ENCODE assay signal across 17 cellular contexts in the genomic region with DNA sequence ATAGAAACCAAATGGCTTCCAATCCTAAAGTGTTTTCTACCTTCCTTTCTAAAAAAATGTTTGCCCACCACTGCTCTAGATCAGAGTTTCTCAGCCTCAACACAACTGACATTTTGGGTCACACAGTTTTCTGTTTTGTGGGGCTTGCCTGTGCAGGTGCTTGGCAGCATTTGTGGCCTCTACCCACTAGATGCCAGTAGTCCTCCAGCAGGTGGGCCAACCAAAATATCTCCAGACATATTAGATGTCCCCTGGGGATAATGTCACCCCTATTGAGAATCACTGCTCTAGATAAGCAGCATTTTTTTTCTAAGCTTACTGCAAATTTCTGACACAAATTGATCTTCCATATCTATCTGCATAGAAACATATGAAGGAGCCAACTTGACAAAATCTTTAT. TPM values are rescaled to one million over a fixed set of nuclear protein-coding genes. Genes with fewer than 3 reads are reported as not detected.
A peak's percentile ranks its signal among the peaks of the same experiment; 100 is the strongest.
DNase-seq lines count a peak whose midpoint lies in the region; ATAC-seq, FAIRE-seq and TF ChIP-seq lines count a peak whose summit lies in the region.
"Had no signal": no experiment of that assay in that cellular context is flagged by ENCODE, and none has a peak within 500 bp of the region (broad histone marks: within the 10 kb centered on the region; RNA-seq: fewer than 3 reads in every experiment).

No MANE protein-coding gene starts in this region.

- peak; percentile 57; the same call in 1 of the 2 replicates for TF ChIP-seq RAD21 in GM12878 (IDR thresholded peaks at IDR 0.05; ENCODE audit: insufficient read depth, low read depth, low read length)

- SMC1A ChIA-PET in GM12878 (lab: Charles Lee; ENCODE audit: uncharacterized antibody, unreplicated experiment) = interaction anchor here (0.8 to 1.9 kb wide), 3 partner anchors 10 to 148 kb away, joined by 3 to 5 read pairs (median 4); no protein-coding TSS in a partner anchor

- TF ChIP-seq EP300 in GM12878 (IDR thresholded peaks at IDR 0.05; ENCODE audit: borderline replicate concordance in 1 of 2, control insufficient read depth in 1 of 2, low read depth in 2 of 2, low read length in 2 of 2) = no peak

- in situ Hi-C loops in GM12878 (cut with MboI) = no loop called here

- H3K79me2 ChIP-seq in GM12878 (ENCODE audit: control insufficient read depth, insufficient read depth, low read length) = no peaks in the 10 kb centered on the region

- H3K4me3 ChIP-seq in GM12875 (ENCODE audit: low read depth, low read length) (no peak overlapping the region), GM12878 (no peak overlapping the region)
- H3K4me3 ChIP-seq: heart left ventricle, lower lobe of right lung had no signal

- no peak overlapping the region for H2AFZ ChIP-seq in GM12878 (ENCODE audit: control insufficient read depth, low read depth, low read length)

- no peaks in the 10 kb centered on the region for H4K20me1 ChIP-seq in GM12878 (ENCODE audit: control insufficient read depth, insufficient read depth)

- BruUV-seq in GM12878 (replicated peaks; lab: Mats Ljungman, UMichigan) = no TSS peak

- POLR2A ChIA-PET in GM12878 (lab: Charles Lee) = no interaction called here

- no peak for TF ChIP-seq POLR2A in GM12878 (IDR thresholded peaks at IDR 0.05; ENCODE audit: low read depth, low read length)

- no peaks in the 10 kb centered on the region for H3K9me3 ChIP-seq in GM12878 (replicated peaks; ENCODE audit: control insufficient read depth, insufficient read depth, low read length)
- H3K9me3 ChIP-seq: heart left ventricle, lower lobe of right lung had no signal

- ATAC-seq in GM19351 (IDR thresholded peaks at IDR 0.05; ENCODE audit: unreplicated experiment) (peak; percentile 61), HG02943 (IDR thresholded peaks at IDR 0.05; ENCODE audit: low read depth, unreplicated experiment) (peak; percentile 77), GM12878 (peak; percentile 74), HG03039 (IDR thresholded peaks at IDR 0.05; ENCODE audit: unreplicated experiment) (no peak)
- ATAC-seq: CD8-positive, alpha-beta T cell; heart left ventricle; lower lobe of right lung had no signal

- no peak overlapping the region for H3K9ac ChIP-seq in GM12878 (ENCODE audit: control insufficient read depth, insufficient read depth, low read length)

- no peak overlapping the region for H3K27ac ChIP-seq in GM12878 (ENCODE audit: control insufficient read depth, insufficient read depth)
- H3K27ac ChIP-seq: heart left ventricle, lower lobe of right lung had no signal

- H3K4me1 ChIP-seq in GM12878 (ENCODE audit: control insufficient read depth, insufficient read depth, low read length) = no peaks in the 10 kb centered on the region
- H3K4me1 ChIP-seq: lower lobe of right lung had no signal

- DNase-seq in GM12878 (ENCODE audit: low read depth, low spot score) (no peak), NOMO-1 treated with dmso at 0.1 percent for 144 hours (lab: John Stamatoyannopoulos, UW; ENCODE audit: unreplicated experiment) (no peak), NCI-H187 (lab: John Stamatoyannopoulos, UW) (no peak), NCI-H226 (no peak)
- DNase-seq: activated T-cell treated with anti-CD3 and anti-CD28 coated beads for 4 hours; anterior cingulate cortex; CD8-positive, alpha-beta T cell; effector memory CD4-positive, alpha-beta T cell; heart left ventricle; lower lobe of right lung; NCI-H1436; stimulated activated naive CD4-positive, alpha-beta T cell had no signal

- FAIRE-seq in GM12878 (lab: Jason Lieb, UNC) = no peak
- FAIRE-seq: GM18507 had no signal

- RAD21 ChIA-PET in GM12878 (lab: Charles Lee; ENCODE audit: unreplicated experiment) = interaction anchor here (1.4 kb wide), 1 partner anchor 127 kb away, joined by 4 read pairs; no protein-coding TSS in a partner anchor

- CTCF ChIA-PET in GM12878 (lab: Yijun Ruan, JAX) = interaction anchor here (2.3 kb wide), 1 partner anchor 168 kb away, joined by 8 read pairs; no protein-coding TSS in a partner anchor

- no peak overlapping the region for H3K4me2 ChIP-seq in GM12878 (ENCODE audit: control insufficient read depth, insufficient read depth)

- H3K27me3 ChIP-seq in GM12878 (replicated peaks in 1 of 2; ENCODE audit: control insufficient read depth in 2 of 2, insufficient read depth in 2 of 2, low read length in 1 of 2) = no peaks in the 10 kb centered on the region
- H3K27me3 ChIP-seq: heart left ventricle had no signal

- no peaks in the 10 kb centered on the region for H3K36me3 ChIP-seq in GM12878 (ENCODE audit: control insufficient read depth in 2 of 2, insufficient read depth in 2 of 2, low read length in 1 of 2)
- H3K36me3 ChIP-seq: heart left ventricle, lower lobe of right lung had no signal

- TF ChIP-seq CTCF in GM12875 (IDR thresholded peaks at IDR 0.05; ENCODE audit: borderline replicate concordance, insufficient read depth, low read depth, low read length) = peak; percentile 21; the same call in 1 of the 2 replicates
- TF ChIP-seq CTCF in GM12878 (IDR thresholded peaks at IDR 0.05 in 2 of 3, conservative IDR thresholded peaks at IDR 0.05 in 1 of 3; ENCODE audit: control insufficient read depth in 2 of 3, extremely low read depth in 1 of 3, insufficient read depth in 1 of 3, low read depth in 3 of 3, low read length in 3 of 3) = peak; percentile 23 to 43 (median 38); a peak in 5 of 6 replicates

- intact Hi-C loops in GM12878 (cut with micrococcal nuclease; ENCODE audit: unreplicated experiment) = loop anchor here (1.0 kb wide), 1 partner anchor 127 kb away; no protein-coding TSS in a partner anchor

TF ChIP-seq in GM12878, 131 proteins besides CTCF, POLR2A, EP300 and RAD21 (continues in another document):
- TF ChIP-seq PKNOX1 (IDR thresholded peaks at IDR 0.05) (no peak), NR2C2 (IDR thresholded peaks at IDR 0.05; ENCODE audit: borderline replicate concordance, control insufficient read depth, insufficient read length, low read depth) (no peak), MEF2B (IDR thresholded peaks at IDR 0.05; ENCODE audit: partially characterized antibody, poor library complexity, severe bottlenecking) (peak; percentile 66), ZNF274 (IDR thresholded peaks at IDR 0.05; ENCODE audit: insufficient read depth, insufficient read length) (no peak), SMC3 (IDR thresholded peaks at IDR 0.05; ENCODE audit: borderline replicate concordance, low read length) (peak; percentile 47), ZNF217 (IDR thresholded peaks at IDR 0.05) (no peak)
- TF ChIP-seq, protein P1, sequence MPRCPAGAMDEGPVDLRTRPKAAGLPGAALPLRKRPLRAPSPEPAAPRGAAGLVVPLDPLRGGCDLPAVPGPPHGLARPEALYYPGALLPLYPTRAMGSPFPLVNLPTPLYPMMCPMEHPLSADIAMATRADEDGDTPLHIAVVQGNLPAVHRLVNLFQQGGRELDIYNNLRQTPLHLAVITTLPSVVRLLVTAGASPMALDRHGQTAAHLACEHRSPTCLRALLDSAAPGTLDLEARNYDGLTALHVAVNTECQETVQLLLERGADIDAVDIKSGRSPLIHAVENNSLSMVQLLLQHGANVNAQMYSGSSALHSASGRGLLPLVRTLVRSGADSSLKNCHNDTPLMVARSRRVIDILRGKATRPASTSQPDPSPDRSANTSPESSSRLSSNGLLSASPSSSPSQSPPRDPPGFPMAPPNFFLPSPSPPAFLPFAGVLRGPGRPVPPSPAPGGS (IDR thresholded peaks at IDR 0.05; ENCODE audit: borderline replicate concordance, insufficient read depth, low read depth, low read length, poor library complexity, severe bottlenecking) = no peak

RNA-seq across cellular contexts. Expression of gene EPM2A, which starts 26.3 kb away (rescaled TPM):
- 28.7 and 30.3 TPM in 2 replicates for total RNA-seq in GM12878 (2013; cell fraction: nucleolus; rRNA removed)
- total RNA-seq in GM12878 (2014; rRNA removed) (13.0 and 13.5 TPM in 2 replicates), GM12878 (2014; rRNA removed; fragmentation: Illumina TruSeq; extraction: Trizol) (11.7 and 12.4 TPM in 2 replicates), GM12878 (2021) (11.8 and 12.8 TPM in 2 replicates)
- 2.2 TPM for polyA plus RNA-seq in GM12878 (2011; ENCODE audit: low read depth)
- polyA plus RNA-seq in GM12878 (2011; rRNA removed) (7.6 and 10.0 TPM in 2 replicates), GM12878 (2014; fragmentation: Illumina TruSeq; extraction: Trizol) (8.3 and 9.9 TPM in 2 replicates), GM12878 (2014; fragmentation: Nextera tagmentation; extraction: Ambion mirVana) (1 to 10 TPM; 3.7 to 4.5 TPM), GM12878 (2014; rRNA removed) (9.0 and 10.4 TPM in 2 replicates), GM12878 (2016; fragmentation: Nextera tagmentation; extraction: Ambion mirVana) (1 to 10 TPM; 3.4 to 6.4 TPM)
- polyA plus RNA-seq in GM12878 (2011; cell fraction: cytosol; rRNA removed) = 6.9 and 9.3 TPM in 2 replicates
- 16.2 and 16.7 TPM in 2 replicates for polyA plus RNA-seq in GM12878 (2011; cell fraction: nucleus; rRNA removed)
- polyA plus RNA-seq in GM12878 (2012) = 2.9 and 3.9 TPM in 2 replicates
- 12.8 and 14.7 TPM in 2 replicates for polyA minus RNA-seq in GM12878 (2011; rRNA and poly(A)+ RNA removed)
- 1.9 and 4.7 TPM in 2 replicates for polyA minus RNA-seq in GM12878 (2011; cell fraction: cytosol; rRNA and poly(A)+ RNA removed)
- polyA minus RNA-seq in GM12878 (2011; cell fraction: nucleus; rRNA and poly(A)+ RNA removed) = 19.6 and 42.4 TPM in 2 replicates

RNA-seq across cellular contexts. Expression of gene FBXO30, which starts 53.0 kb away (rescaled TPM):
- total RNA-seq in GM12878 (2013; cell fraction: nucleolus; rRNA removed) = 12.8 and 13.3 TPM in 2 replicates
- 5.3 and 6.6 TPM in 2 replicates for total RNA-seq in GM12878 (2014; rRNA removed)
- 4.4 and 5.2 TPM in 2 replicates for total RNA-seq in GM12878 (2014; rRNA removed; fragmentation: Illumina TruSeq; extraction: Trizol)
- total RNA-seq in GM12878 (2021) = 6.9 and 7.2 TPM in 2 replicates
- polyA plus RNA-seq in GM12878 (2011; ENCODE audit: low read depth) = 2.0 TPM
- 5.3 and 7.3 TPM in 2 replicates for polyA plus RNA-seq in GM12878 (2011; rRNA removed)
- 1.5 and 1.7 TPM in 2 replicates for polyA plus RNA-seq in GM12878 (2011; cell fraction: cytosol; rRNA removed)
- 2.9 and 3.3 TPM in 2 replicates for polyA plus RNA-seq in GM12878 (2011; cell fraction: nucleus; rRNA removed)
- 3.0 and 3.3 TPM in 2 replicates for polyA plus RNA-seq in GM12878 (2012)
- 5.9 and 7.1 TPM in 2 replicates for polyA plus RNA-seq in GM12878 (2014; fragmentation: Illumina TruSeq; extraction: Trizol)
- polyA plus RNA-seq in GM12878 (2014; fragmentation: Nextera tagmentation; extraction: Ambion mirVana) = 1 to 10 TPM; 1.7 to 1.9 TPM
- 3.0 and 3.8 TPM in 2 replicates for polyA plus RNA-seq in GM12878 (2014; rRNA removed)
- polyA plus RNA-seq in GM12878 (2016; fragmentation: Nextera tagmentation; extraction: Ambion mirVana) = 1 to 10 TPM; 5.3 to 5.7 TPM
- 5.4 and 9.5 TPM in 2 replicates for polyA minus RNA-seq in GM12878 (2011; rRNA and poly(A)+ RNA removed)
- 2.3 and 2.8 TPM in 2 replicates for polyA minus RNA-seq in GM12878 (2011; cell fraction: cytosol; rRNA and poly(A)+ RNA removed)
- polyA minus RNA-seq in GM12878 (2011; cell fraction: nucleus; rRNA and poly(A)+ RNA removed) = 6.0 and 8.8 TPM in 2 replicates
